Comparison of ENCODE assay signal across 8 cellular contexts in the genomic region with DNA sequence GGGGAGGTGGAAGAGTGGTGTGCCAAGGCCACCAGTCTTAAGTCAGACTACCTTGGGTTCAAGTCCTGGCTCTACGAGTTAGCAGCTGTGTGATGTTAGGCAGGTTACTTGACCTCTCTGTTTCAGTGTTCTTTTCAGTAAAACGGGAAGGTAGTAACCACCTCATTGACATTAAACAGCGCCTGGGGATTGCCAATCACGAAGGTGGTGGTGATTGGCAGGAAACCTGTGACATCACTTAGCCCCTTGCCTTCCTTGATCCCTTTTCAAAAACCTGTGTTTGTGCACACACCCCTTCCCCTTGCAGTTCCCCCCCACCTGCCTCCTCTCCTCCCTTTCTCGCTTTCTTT. TPM values are rescaled to one million over a fixed set of nuclear protein-coding genes. Genes with fewer than 3 reads are reported as not detected.
A peak's percentile ranks its signal among the peaks of the same experiment; 100 is the strongest.
DNase-seq lines count a peak whose midpoint lies in the region; ATAC-seq and TF ChIP-seq lines count a peak whose summit lies in the region.
"Had no signal": no experiment of that assay in that cellular context is flagged by ENCODE, and none has a peak within 500 bp of the region (broad histone marks: within the 10 kb centered on the region; RNA-seq: fewer than 3 reads in every experiment).

No MANE protein-coding gene starts in this region.

- WGBS in right lobe of liver (ENCODE audit: insufficient coverage, low coverage, low lambda C conversion rate, missing lambda C conversion rate), result 51% methylated on average over 5 of the region's 5 CpGs

- H3K36me3 Mint-ChIP-seq in activated naive CD8-positive, alpha-beta T cell treated with anti-CD3 and anti-CD28 coated beads, Interleukin-2, amount 50 U/mL, for 24 hours (ENCODE audit: low read depth), result no peaks in the 10 kb centered on the region

- no peak for TF ChIP-seq CTCF in right lobe of liver (IDR thresholded peaks at IDR 0.05)

- ATAC-seq in HG02610 (IDR thresholded peaks at IDR 0.05; ENCODE audit: unreplicated experiment), result peak; percentile 22
- ATAC-seq in activated naive CD8-positive, alpha-beta T cell treated with anti-CD3 and anti-CD28 coated beads, Interleukin-2, amount 50 U/mL, for 24 hours, result peak; percentile 4
- ATAC-seq in right lobe of liver, result no peak

- H3K27ac ChIP-seq in right lobe of liver (peak overlapping the region in 2 of 3 donors; percentile 61 to 97), stomach smooth muscle (ENCODE audit: low read length) (peak overlapping the region; percentile 92)

- H3K4me1 ChIP-seq in right lobe of liver (peaks cover 0 to 95% (median 42%) of the 10 kb centered on the region in 4 donors), stomach smooth muscle (ENCODE audit: control insufficient read depth, insufficient read depth, low read length) (peaks cover 78% of the 10 kb centered on the region)

- intact Hi-C loops in right lobe of liver (cut with DNase I), result loop anchor here (5.0 to 10.0 kb wide), 4 partner anchors 97 to 487 kb away; no protein-coding TSS in a partner anchor

- no peak for DNase-seq in activated naive CD8-positive, alpha-beta T cell treated with anti-CD3 and anti-CD28 coated beads, Interleukin-2, amount 50 U/mL, for 24 hours
- no peak for DNase-seq in right lobe of liver
- no peak for DNase-seq in GM03348 (ENCODE audit: low spot score)
- DNase-seq in SIG-M5 (lab: John Stamatoyannopoulos, UW), result no peak
- no peak for DNase-seq in COR-L47 (lab: John Stamatoyannopoulos, UW)
- DNase-seq: stimulated activated CD4-positive, alpha-beta T cell treated with anti-CD3 and anti-CD28 coated beads, Interleukin-4, amount 100 ng/mL, for 1 hour had no signal

- H3K27me3 ChIP-seq in right lobe of liver, result no peaks in the 10 kb centered on the region
- no peaks in the 10 kb centered on the region for H3K27me3 ChIP-seq in stomach smooth muscle (ENCODE audit: control insufficient read depth in 1 of 2, insufficient read depth in 2 of 2, low read length in 2 of 2)

- H3K36me3 ChIP-seq in right lobe of liver, result no peaks in the 10 kb centered on the region
- H3K36me3 ChIP-seq in stomach smooth muscle (ENCODE audit: control insufficient read depth in 2 of 2, insufficient read depth in 2 of 2, low read length in 2 of 2), result no peaks in the 10 kb centered on the region

- H3K27ac Mint-ChIP-seq in activated naive CD8-positive, alpha-beta T cell treated with anti-CD3 and anti-CD28 coated beads, Interleukin-2, amount 50 U/mL, for 24 hours, result peak overlapping the region; percentile 63

- H3K9me3 ChIP-seq in right lobe of liver, result no peaks in the 10 kb centered on the region
- H3K9me3 ChIP-seq in stomach smooth muscle (ENCODE audit: control insufficient read depth in 2 of 2, low read length in 2 of 2), result no peaks in the 10 kb centered on the region

- no peak for TF ChIP-seq POLR2A in right lobe of liver (IDR thresholded peaks at IDR 0.05)

- H3K4me3 Mint-ChIP-seq in activated naive CD8-positive, alpha-beta T cell treated with anti-CD3 and anti-CD28 coated beads, Interleukin-2, amount 50 U/mL, for 24 hours, result peak overlapping the region; percentile 58

- no peaks in the 10 kb centered on the region for H3K27me3 Mint-ChIP-seq in activated naive CD8-positive, alpha-beta T cell treated with anti-CD3 and anti-CD28 coated beads, Interleukin-2, amount 50 U/mL, for 24 hours

- H3K4me1 Mint-ChIP-seq in activated naive CD8-positive, alpha-beta T cell treated with anti-CD3 and anti-CD28 coated beads, Interleukin-2, amount 50 U/mL, for 24 hours, result peaks cover 96% of the 10 kb centered on the region

- H3K4me3 ChIP-seq in right lobe of liver (no peak overlapping the region), stomach smooth muscle (ENCODE audit: low read length in 2 of 2) (peak overlapping the region; percentile 18 to 36)

- peak overlapping the region; percentile 39 to 51 for H3K9ac ChIP-seq in stomach smooth muscle (ENCODE audit: low read length in 2 of 2)

- H3K9me3 Mint-ChIP-seq in activated naive CD8-positive, alpha-beta T cell treated with anti-CD3 and anti-CD28 coated beads, Interleukin-2, amount 50 U/mL, for 24 hours, result no peaks in the 10 kb centered on the region

RNA-seq across cellular contexts. Expression of gene KLF3, which starts 7.6 kb away (rescaled TPM):
- 10 to 100 TPM; 21.3 to 37.6 (median 26.8) TPM for total RNA-seq in right lobe of liver

Comparison
In these comparisons a context has a peak if more than half of its experiments do, and no peak if none do; other contexts are left out.
1. ATAC-seq: peak in HG02610 (single experiment) and activated naive CD8-positive, alpha-beta T cell treated with anti-CD3 and anti-CD28 coated beads, Interleukin-2, amount 50 U/mL, for 24 hours (single experiment); none in right lobe of liver (0 of 4).
2. H3K4me3 ChIP-seq: peak in stomach smooth muscle (2 of 2); none in right lobe of liver (0 of 3).